ENCODE assay signal across 8 cellular contexts in the genomic region with DNA sequence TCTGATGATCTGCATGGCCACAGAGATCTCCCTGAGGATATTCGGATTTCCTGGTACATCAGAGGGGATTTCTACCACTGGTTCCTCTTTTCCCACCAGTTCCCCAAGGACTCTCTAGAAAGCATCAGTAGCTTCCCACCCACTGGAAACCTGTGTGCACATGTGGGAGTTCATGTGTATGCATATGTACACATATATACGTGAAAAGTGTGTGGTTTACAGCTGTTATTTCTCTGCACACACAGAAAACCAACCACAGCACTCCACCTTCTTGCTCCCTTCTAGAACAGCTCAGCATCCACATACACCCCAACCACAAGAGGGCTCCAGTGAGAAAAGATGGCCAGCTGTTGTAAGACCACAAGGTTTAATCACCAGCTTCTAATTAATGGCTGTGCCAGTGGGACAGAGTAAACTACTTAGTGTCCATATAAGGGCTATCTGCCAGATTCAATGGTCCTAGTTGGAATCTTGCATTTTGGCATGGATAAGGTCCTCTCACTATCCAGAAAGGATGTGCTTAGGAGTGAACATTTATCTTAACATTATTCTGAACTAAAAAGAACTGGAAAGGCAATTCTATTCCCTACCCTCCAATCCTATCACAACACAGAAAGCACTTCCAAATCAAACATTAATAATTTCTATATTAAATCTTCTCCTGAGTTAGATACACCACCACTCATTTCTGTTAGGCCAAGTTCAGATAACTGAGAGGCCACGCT. TPM values are rescaled to one million over a fixed set of nuclear protein-coding genes. Genes with fewer than 3 reads are reported as not detected.
A peak's percentile ranks its signal among the peaks of the same experiment; 100 is the strongest.
DNase-seq lines count a peak whose midpoint lies in the region; ATAC-seq and TF ChIP-seq lines count a peak whose summit lies in the region.

No MANE protein-coding gene starts in this region.

- H3K27me3 ChIP-seq in kidney epithelial cell (ENCODE audit: control insufficient read depth, insufficient read depth, low read length): no peaks in the 10 kb centered on the region

- peak; percentile 68 for TF ChIP-seq CTCF in kidney epithelial cell (IDR thresholded peaks at IDR 0.05; ENCODE audit: insufficient read depth, low read length, poor library complexity, severe bottlenecking)

- peak; percentile 76 for ATAC-seq in stimulated activated memory B cell treated with anti-CD40 and anti-IgM and Interleukin-4, amounts not matched to agents 10 μg/mL and 1 μg/mL and 100 μg/mL, for 72 hours
- ATAC-seq in HG02623 (IDR thresholded peaks at IDR 0.05; ENCODE audit: unreplicated experiment): no peak

- peaks cover 4% of the 10 kb centered on the region for H3K36me3 ChIP-seq in kidney epithelial cell (ENCODE audit: control insufficient read depth, insufficient read depth, low read length)

- no peak overlapping the region for H3K4me3 ChIP-seq in kidney epithelial cell (ENCODE audit: low read depth, low read length)

- no peaks in the 10 kb centered on the region for H3K9me3 Mint-ChIP-seq in stimulated activated memory B cell treated with anti-CD40 and anti-IgM and Interleukin-4, amounts not matched to agents 10 μg/mL and 1 μg/mL and 100 μg/mL, for 72 hours

- H3K4me1 Mint-ChIP-seq in stimulated activated memory B cell treated with anti-CD40 and anti-IgM and Interleukin-4, amounts not matched to agents 10 μg/mL and 1 μg/mL and 100 μg/mL, for 72 hours: peaks cover 43% of the 10 kb centered on the region

- no peak overlapping the region for H3K4me3 Mint-ChIP-seq in stimulated activated memory B cell treated with anti-CD40 and anti-IgM and Interleukin-4, amounts not matched to agents 10 μg/mL and 1 μg/mL and 100 μg/mL, for 72 hours

- DNase-seq in NCI-H1436 (lab: John Stamatoyannopoulos, UW) (peak; percentile 20), NCI-H1436 treated with DMSO at 0.1 percent for 48 hours (lab: John Stamatoyannopoulos, UW) (no peak), KG1 (lab: John Stamatoyannopoulos, UW) (peak; percentile 11), SHP77 treated with DMSO at 0.1 percent for 48 hours (lab: John Stamatoyannopoulos, UW) (peak; percentile 13), astrocyte of the hippocampus (ENCODE audit: low read depth, low spot score) (peak; percentile 70), kidney epithelial cell (ENCODE audit: low read depth) (no peak)

- peaks cover 47% of the 10 kb centered on the region for H3K36me3 Mint-ChIP-seq in stimulated activated memory B cell treated with anti-CD40 and anti-IgM and Interleukin-4, amounts not matched to agents 10 μg/mL and 1 μg/mL and 100 μg/mL, for 72 hours

- H3K27ac Mint-ChIP-seq in stimulated activated memory B cell treated with anti-CD40 and anti-IgM and Interleukin-4, amounts not matched to agents 10 μg/mL and 1 μg/mL and 100 μg/mL, for 72 hours: peak overlapping the region; percentile 93

- no peaks in the 10 kb centered on the region for H3K27me3 Mint-ChIP-seq in stimulated activated memory B cell treated with anti-CD40 and anti-IgM and Interleukin-4, amounts not matched to agents 10 μg/mL and 1 μg/mL and 100 μg/mL, for 72 hours

RNA-seq across cellular contexts. Expression of a gene that starts 24.1 kb away (rescaled TPM):
- total RNA-seq in kidney epithelial cell: 0.27 and 1.6 TPM in 2 replicates

RNA-seq across cellular contexts. Expression of a gene that starts 33.4 kb away (rescaled TPM):
- total RNA-seq in kidney epithelial cell: 0.29 TPM in 1 of 2 replicates, not detected in the other

RNA-seq across cellular contexts. Expression of a gene that starts 41.9 kb away (rescaled TPM):
- total RNA-seq in kidney epithelial cell: 0.14 TPM in 1 of 2 replicates, not detected in the other

RNA-seq across cellular contexts. Expression of a gene that starts 49.8 kb away (rescaled TPM):
- total RNA-seq in kidney epithelial cell: 8.6 and 12.0 TPM in 2 replicates

Comparison
In these comparisons a context has a peak if more than half of its experiments do, and no peak if none do; other contexts are left out.
1. DNase-seq: peak in NCI-H1436 (single experiment), KG1 (single experiment), SHP77 treated with DMSO at 0.1 percent for 48 hours (single experiment) and astrocyte of the hippocampus (single experiment); none in NCI-H1436 treated with DMSO at 0.1 percent for 48 hours (single experiment) and kidney epithelial cell (single experiment).